Comparison of ENCODE assay signal across 16 cellular contexts in genomic region chr6:42644211-42644610, GRCh38.
DNase-seq lines count a peak whose midpoint lies in the region; ATAC-seq and TF ChIP-seq lines count a peak whose summit lies in the region.
"Had no signal": no experiment of that assay in that cellular context is flagged by ENCODE, and none has a peak within 500 bp of the region (broad histone marks: within the 10 kb centered on the region; RNA-seq: fewer than 3 reads in every experiment).

No MANE protein-coding gene starts in this region.

- no peak for ATAC-seq in stimulated activated effector memory CD8-positive, alpha-beta T cell treated with anti-CD3 and anti-CD28 coated beads, Interleukin-12 subunit alpha, Interleukin-12 subunit beta, amount 100 ng/mL, for 72 hours
- ATAC-seq in GM18519 (IDR thresholded peaks at IDR 0.05; ENCODE audit: low FRiP score, unreplicated experiment) = no peak
- ATAC-seq: A549 had no signal

- peaks cover 68% of the 10 kb centered on the region for H3K36me3 Mint-ChIP-seq in activated T-cell treated with anti-CD3 and anti-CD28 coated beads, Interleukin-2, amount 50 U/mL, for 24 hours (ENCODE audit: low read depth)
- H3K36me3 Mint-ChIP-seq in stimulated activated effector memory CD8-positive, alpha-beta T cell treated with anti-CD3 and anti-CD28 coated beads, Interleukin-12 subunit alpha, Interleukin-12 subunit beta, amount 100 ng/mL, for 72 hours = peaks cover 97% of the 10 kb centered on the region
- peaks cover 35% of the 10 kb centered on the region for H3K36me3 Mint-ChIP-seq in endodermal cell (ENCODE audit: low read depth)

- H3K9me3 Mint-ChIP-seq in activated T-cell treated with anti-CD3 and anti-CD28 coated beads, Interleukin-2, amount 50 U/mL, for 24 hours = no peaks in the 10 kb centered on the region
- no peaks in the 10 kb centered on the region for H3K9me3 Mint-ChIP-seq in stimulated activated effector memory CD8-positive, alpha-beta T cell treated with anti-CD3 and anti-CD28 coated beads, Interleukin-12 subunit alpha, Interleukin-12 subunit beta, amount 100 ng/mL, for 72 hours
- H3K9me3 Mint-ChIP-seq in endodermal cell = no peaks in the 10 kb centered on the region
- H3K9me3 Mint-ChIP-seq: CD14-positive monocyte; CD8-positive, alpha-beta memory T cell; H9 had no signal

- no peak overlapping the region for H3K4me3 Mint-ChIP-seq in activated T-cell treated with anti-CD3 and anti-CD28 coated beads, Interleukin-2, amount 50 U/mL, for 24 hours
- H3K4me3 Mint-ChIP-seq in stimulated activated effector memory CD8-positive, alpha-beta T cell treated with anti-CD3 and anti-CD28 coated beads, Interleukin-12 subunit alpha, Interleukin-12 subunit beta, amount 100 ng/mL, for 72 hours = no peak overlapping the region
- no peak overlapping the region for H3K4me3 Mint-ChIP-seq in endodermal cell
- H3K4me3 Mint-ChIP-seq: CD14-positive monocyte; CD8-positive, alpha-beta memory T cell; H9 had no signal

- H3K27me3 ChIP-seq in endodermal cell (ENCODE audit: control insufficient read depth, insufficient read depth, low read length, poor library complexity, severe bottlenecking) = no peaks in the 10 kb centered on the region
- H3K27me3 ChIP-seq: BLaER1 had no signal

- H3K4me3 ChIP-seq in endodermal cell (ENCODE audit: low read length) = no peak overlapping the region
- H3K4me3 ChIP-seq: A549, BLaER1 had no signal

- H3K9ac ChIP-seq in endodermal cell (ENCODE audit: extremely low read depth, low read length, poor library complexity, severe bottlenecking) = no peak overlapping the region
- H3K9ac ChIP-seq: BLaER1 had no signal

- TF ChIP-seq CTCF in endodermal cell (conservative IDR thresholded peaks at IDR 0.05) = no peak

- no peaks in the 10 kb centered on the region for H3K9me3 ChIP-seq in endodermal cell (ENCODE audit: control insufficient read depth, low read length)
- H3K9me3 ChIP-seq: A549, BLaER1 had no signal

- H3K36me3 ChIP-seq in endodermal cell (ENCODE audit: control insufficient read depth, insufficient read depth, low read length) = peaks cover 70% of the 10 kb centered on the region

- peak overlapping the region; percentile 72 for H3K27ac Mint-ChIP-seq in activated T-cell treated with anti-CD3 and anti-CD28 coated beads, Interleukin-2, amount 50 U/mL, for 24 hours
- H3K27ac Mint-ChIP-seq in stimulated activated effector memory CD8-positive, alpha-beta T cell treated with anti-CD3 and anti-CD28 coated beads, Interleukin-12 subunit alpha, Interleukin-12 subunit beta, amount 100 ng/mL, for 72 hours = peak overlapping the region; percentile 79
- no peak overlapping the region for H3K27ac Mint-ChIP-seq in endodermal cell

- no peaks in the 10 kb centered on the region for H3K4me1 Mint-ChIP-seq in activated T-cell treated with anti-CD3 and anti-CD28 coated beads, Interleukin-2, amount 50 U/mL, for 24 hours (ENCODE audit: low read depth)
- no peaks in the 10 kb centered on the region for H3K4me1 Mint-ChIP-seq in stimulated activated effector memory CD8-positive, alpha-beta T cell treated with anti-CD3 and anti-CD28 coated beads, Interleukin-12 subunit alpha, Interleukin-12 subunit beta, amount 100 ng/mL, for 72 hours
- no peaks in the 10 kb centered on the region for H3K4me1 Mint-ChIP-seq in endodermal cell
- H3K4me1 Mint-ChIP-seq: CD14-positive monocyte; CD8-positive, alpha-beta memory T cell; H9 had no signal

- H3K4me1 ChIP-seq in endodermal cell (ENCODE audit: control insufficient read depth, insufficient read depth, low read length) = no peaks in the 10 kb centered on the region
- H3K4me1 ChIP-seq: A549 had no signal

- WGBS in endodermal cell (ENCODE audit: insufficient coverage in 1 of 2, insufficient read length in 1 of 2), 2 experiments = 95 to 100% methylated on average over 2 to 3 of the region's 3 CpGs

- no peaks in the 10 kb centered on the region for H3K27me3 Mint-ChIP-seq in activated T-cell treated with anti-CD3 and anti-CD28 coated beads, Interleukin-2, amount 50 U/mL, for 24 hours
- H3K27me3 Mint-ChIP-seq in endodermal cell (ENCODE audit: insufficient read depth) = no peaks in the 10 kb centered on the region
- H3K27me3 Mint-ChIP-seq: CD8-positive, alpha-beta memory T cell had no signal

- no peak overlapping the region for H3K27ac ChIP-seq in endodermal cell (ENCODE audit: low read depth, low read length)
- H3K27ac ChIP-seq: 22Rv1, A549, BLaER1 had no signal

- DNase-seq in activated T-cell treated with anti-CD3 and anti-CD28 coated beads, Interleukin-2, amount 50 U/mL, for 24 hours = no peak
- DNase-seq in activated T-cell treated with anti-CD3 and anti-CD28 coated beads, Interleukin-2, amount 50 U/mL, for 48 hours = no peak
- peak; percentile 71 for DNase-seq in MV-4-11 (lab: John Stamatoyannopoulos, UW)
- peak; percentile 62 for DNase-seq in amniotic epithelial cell (ENCODE audit: low read depth)
- DNase-seq in stimulated activated effector memory CD8-positive, alpha-beta T cell treated with anti-CD3 and anti-CD28 coated beads, Interleukin-12 subunit alpha, Interleukin-12 subunit beta, amount 100 ng/mL, for 72 hours (ENCODE audit: low spot score in 2 of 2) = no peak
- DNase-seq in endodermal cell = no peak
- no peak for DNase-seq in HUDEP-2 (lab: John Stamatoyannopoulos, UW; ENCODE audit: unreplicated experiment in 76 of 76)
- DNase-seq: AML-193; CD8-positive, alpha-beta memory T cell; COR-L47; H9 had no signal

Comparison
In these comparisons a context has a peak if more than half of its experiments do, and no peak if none do; other contexts are left out.
1. DNase-seq: peak in MV-4-11 (single experiment) and amniotic epithelial cell (single experiment); none in activated T-cell treated with anti-CD3 and anti-CD28 coated beads, Interleukin-2, amount 50 U/mL, for 24 hours (single experiment), activated T-cell treated with anti-CD3 and anti-CD28 coated beads, Interleukin-2, amount 50 U/mL, for 48 hours (0 of 2), stimulated activated effector memory CD8-positive, alpha-beta T cell treated with anti-CD3 and anti-CD28 coated beads, Interleukin-12 subunit alpha, Interleukin-12 subunit beta, amount 100 ng/mL, for 72 hours (0 of 2), endodermal cell (single experiment) and HUDEP-2 (0 of 76).